In the genomic region with DNA sequence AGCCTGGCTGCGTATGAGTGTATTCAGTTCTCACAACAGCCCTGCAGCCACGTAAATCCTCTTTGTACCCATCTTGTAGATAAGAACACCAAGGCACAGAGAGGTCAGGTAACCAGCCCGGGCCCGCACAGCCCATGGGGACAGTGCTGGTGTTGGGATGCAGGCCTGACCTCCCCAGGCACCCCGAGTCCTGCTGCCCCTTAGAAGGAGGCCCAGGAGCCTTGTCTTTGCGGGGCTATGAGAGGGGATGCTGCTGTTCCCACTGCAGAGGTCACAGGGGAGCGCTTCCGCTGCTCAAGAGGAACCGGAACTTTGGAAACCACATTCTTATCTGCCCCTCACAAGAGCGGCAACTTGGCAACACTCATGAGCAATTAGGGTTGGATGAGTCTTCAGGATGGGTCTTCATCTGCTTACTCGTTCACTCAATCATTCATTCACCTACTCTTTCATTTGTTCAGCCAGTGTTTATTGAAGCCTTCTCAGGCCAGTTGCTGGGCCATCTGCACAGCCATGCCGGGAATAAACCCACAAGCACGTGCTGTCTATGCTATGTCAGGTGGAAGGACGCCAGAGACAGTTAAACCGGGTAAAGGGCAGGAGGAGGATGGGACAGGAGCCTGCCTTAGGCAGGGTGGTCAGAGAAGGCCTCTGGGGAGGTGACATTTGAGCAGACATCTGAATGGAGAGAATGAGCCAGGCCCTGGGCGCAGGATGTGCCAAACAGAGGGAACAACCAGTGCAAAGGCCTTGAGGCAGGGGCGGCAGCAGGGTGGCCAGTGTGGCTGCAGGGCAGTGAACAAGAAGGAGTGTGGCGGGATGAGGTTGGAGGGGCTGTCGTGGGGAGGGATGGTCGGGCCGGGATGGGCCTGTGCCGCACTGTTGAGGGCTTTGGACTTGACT, we compare ENCODE assay signal across 10 cellular contexts.
DNase-seq lines count a peak whose midpoint lies in the region; ATAC-seq and TF ChIP-seq lines count a peak whose summit lies in the region.
"Had no signal": no experiment of that assay in that cellular context is flagged by ENCODE, and none has a peak within 500 bp of the region (broad histone marks: within the 10 kb centered on the region; RNA-seq: fewer than 3 reads in every experiment).

No MANE protein-coding gene starts in this region.

- peaks cover 4% of the 10 kb centered on the region for H3K4me1 ChIP-seq in upper lobe of right lung
- H3K4me1 ChIP-seq: testis had no signal

- no peak for TF ChIP-seq CTCF in upper lobe of right lung (IDR thresholded peaks at IDR 0.05)

- H3K27me3 ChIP-seq in upper lobe of right lung, result no peaks in the 10 kb centered on the region
- H3K27me3 ChIP-seq: testis had no signal

- H3K9me3 ChIP-seq in upper lobe of right lung, result no peaks in the 10 kb centered on the region
- H3K9me3 ChIP-seq: testis had no signal

- intact Hi-C loops in Right ventricle myocardium inferior (cut with DNase I), result no loop called here
- intact Hi-C loops in cardiac septum (cut with DNase I), result no loop called here
- intact Hi-C loops in left ventricle myocardium superior (cut with micrococcal nuclease), result no loop called here
- intact Hi-C loops in upper lobe of right lung (cut with DNase I), result no loop called here

- no peak overlapping the region for H3K27ac ChIP-seq in upper lobe of right lung
- H3K27ac ChIP-seq: testis had no signal

- H3K36me3 ChIP-seq in upper lobe of right lung, result no peaks in the 10 kb centered on the region

- ATAC-seq in Right ventricle myocardium inferior, result peak; percentile 74
- ATAC-seq in left ventricle myocardium superior, result peak; percentile 83
- ATAC-seq in upper lobe of right lung, result peak; percentile 51
- ATAC-seq in HG02763 (IDR thresholded peaks at IDR 0.05; ENCODE audit: unreplicated experiment), result no peak
- ATAC-seq in GM18517 (IDR thresholded peaks at IDR 0.05; ENCODE audit: unreplicated experiment), result no peak

- no peak overlapping the region for H3K4me3 ChIP-seq in upper lobe of right lung
- H3K4me3 ChIP-seq: testis had no signal

- DNase-seq in Right ventricle myocardium inferior (ENCODE audit: missing footprints) (no peak), cardiac septum (ENCODE audit: low spot score) (no peak), SKM-1 (lab: John Stamatoyannopoulos, UW; ENCODE audit: unreplicated experiment) (peak; percentile 85), left ventricle myocardium superior (no peak), upper lobe of right lung (no peak)
- no peak for DNase-seq in stimulated activated CD4-positive, alpha-beta T cell treated with anti-CD3 and anti-CD28 coated beads, Interleukin-4, amount 100 ng/mL, for 1 hour
- DNase-seq: effector CD8-positive, alpha-beta T cell; testis had no signal

Comparison
In these comparisons a context has a peak if more than half of its experiments do, and no peak if none do; other contexts are left out.
1. ATAC-seq: peak in Right ventricle myocardium inferior (single experiment), left ventricle myocardium superior (single experiment) and upper lobe of right lung (single experiment); none in HG02763 (single experiment) and GM18517 (single experiment).